7 cellular contexts compared by ENCODE assay signal in genomic region chr5:119274767-119275130, GRCh38.
DNase-seq lines count a peak whose midpoint lies in the region; ATAC-seq and TF ChIP-seq lines count a peak whose summit lies in the region.

No MANE protein-coding gene starts in this region.

- ATAC-seq in GM18858 (IDR thresholded peaks at IDR 0.05; ENCODE audit: unreplicated experiment), result peak; percentile 44
- ATAC-seq in HG02973 (IDR thresholded peaks at IDR 0.05; ENCODE audit: unreplicated experiment), result peak; percentile 26

- no peak for TF ChIP-seq CTCF in GM13977 (IDR thresholded peaks at IDR 0.05; ENCODE audit: extremely low read depth, insufficient read depth, missing control alignments)

- DNase-seq in T-helper 22 cell (ENCODE audit: low read depth) (peak; percentile 27), kidney glomerular epithelial cell (lab: John Stamatoyannopoulos, UW) (peak; percentile 59), GM13977 (ENCODE audit: low spot score) (no peak), NCI-H1436 (lab: John Stamatoyannopoulos, UW) (no peak), SKM-1 (lab: John Stamatoyannopoulos, UW; ENCODE audit: unreplicated experiment) (no peak)

- in situ Hi-C loops in GM13977 (cut with MboI; ENCODE audit: low pct_unique_long_range_greater_than_20kb, low sequenced_read_pairs, unreplicated experiment), result no loop called here

Comparison
In these comparisons a context has a peak if more than half of its experiments do, and no peak if none do; other contexts are left out.
1. DNase-seq: peak in T-helper 22 cell (single experiment) and kidney glomerular epithelial cell (single experiment); none in GM13977 (single experiment), NCI-H1436 (single experiment) and SKM-1 (single experiment).